1 cellular context compared by ENCODE assay signal in genomic region chr4:99657801-99658200, GRCh38.
TF ChIP-seq lines count a peak whose summit lies in the region.

Gene C4orf54, minus strand, starts transcription at chr4:99657828. Its CDS starts 3,180 bp downstream, at chr4:99654648.

TF ChIP-seq in GM23338, 12 proteins besides CTCF, POLR2A, EP300 and RAD21:
- no peak for TF ChIP-seq ETS1 (IDR thresholded peaks at IDR 0.05)
